In genomic region chr5:32027717-32028321, GRCh38 we compare ENCODE assay signal across 7 cellular contexts.
A peak's percentile ranks its signal among the peaks of the same experiment; 100 is the strongest.
DNase-seq lines count a peak whose midpoint lies in the region; ATAC-seq and TF ChIP-seq lines count a peak whose summit lies in the region.

No MANE protein-coding gene starts in this region.

- TF ChIP-seq CTCF in brain microvascular endothelial cell (IDR thresholded peaks at IDR 0.05; ENCODE audit: low read depth, low read length, missing control alignments), result no peak
- no peak for TF ChIP-seq CTCF in GM13976 (IDR thresholded peaks at IDR 0.05; ENCODE audit: borderline replicate concordance, control extremely low read depth, extremely low read depth, insufficient read depth, missing control alignments)

- in situ Hi-C loops in brain microvascular endothelial cell (cut with HindIII; ENCODE audit: low pct_ligation_motif_present, low sequenced_read_pairs) (no loop called here), GM13976 (cut with MboI; ENCODE audit: low sequenced_read_pairs, unreplicated experiment) (no loop called here)

- peak overlapping the region; percentile 64 for H3K27ac ChIP-seq in brain microvascular endothelial cell

- DNase-seq in LHCN-M2 (ENCODE audit: low read depth) (peak; percentile 98), brain microvascular endothelial cell (peak; percentile 98), iPS-NIHi7 (ENCODE audit: extremely low spot score) (peak; percentile 37), stromal cell of bone marrow (ENCODE audit: low read depth) (peak; percentile 98), GM13976 (ENCODE audit: low spot score) (no peak), cerebellar nuclear complex (lab: John Stamatoyannopoulos, UW) (no peak)

- H3K27me3 ChIP-seq in brain microvascular endothelial cell (replicated peaks), result no peaks in the 10 kb centered on the region

- H3K36me3 ChIP-seq in brain microvascular endothelial cell (replicated peaks), result no peaks in the 10 kb centered on the region

- peak overlapping the region; percentile 24 for H3K4me3 ChIP-seq in brain microvascular endothelial cell (ENCODE audit: low read depth, low read length)

- no peak for ATAC-seq in HG02588 (IDR thresholded peaks at IDR 0.05; ENCODE audit: unreplicated experiment)

Comparison
In these comparisons a context has a peak if more than half of its experiments do, and no peak if none do; other contexts are left out.
1. DNase-seq: peak in LHCN-M2 (single experiment), brain microvascular endothelial cell (single experiment), iPS-NIHi7 (single experiment) and stromal cell of bone marrow (single experiment); none in GM13976 (single experiment) and cerebellar nuclear complex (0 of 2).